ENCODE assay signal across 8 cellular contexts in genomic region chr19:16542894-16543498, GRCh38. TPM values are rescaled to one million over a fixed set of nuclear protein-coding genes. Genes with fewer than 3 reads are reported as not detected.
DNase-seq lines count a peak whose midpoint lies in the region; ATAC-seq, FAIRE-seq and TF ChIP-seq lines count a peak whose summit lies in the region.

No MANE protein-coding gene starts in this region.

- H3K4me3 ChIP-seq in SU-DHL-6 (ENCODE audit: insufficient read depth, low read length, poor library complexity, severe bottlenecking) (peak overlapping the region; percentile 92), fibroblast of mammary gland (ENCODE audit: control insufficient read depth, low read depth, low read length) (peak overlapping the region; percentile 93), psoas muscle (peak overlapping the region; percentile 94)

- TF ChIP-seq CTCF in SU-DHL-6 (IDR thresholded peaks at IDR 0.05; ENCODE audit: insufficient read depth, low read length, poor library complexity, severe bottlenecking) (no peak), fibroblast of mammary gland (conservative IDR thresholded peaks at IDR 0.05; ENCODE audit: control insufficient read depth, insufficient read depth, low read depth, low read length) (no peak), psoas muscle (IDR thresholded peaks at IDR 0.05) (no peak), D721Med (IDR thresholded peaks at IDR 0.05; ENCODE audit: insufficient read depth, missing control alignments) (no peak)

- ATAC-seq in psoas muscle (no peak), sciatic nerve (no peak)

- peaks cover 76% of the 10 kb centered on the region for H3K79me2 ChIP-seq in SU-DHL-6 (ENCODE audit: insufficient read depth, low read length)

- peaks cover 6% of the 10 kb centered on the region for H3K36me3 ChIP-seq in SU-DHL-6 (ENCODE audit: low read length)
- H3K36me3 ChIP-seq in psoas muscle (ENCODE audit: insufficient read depth in 1 of 2, low read depth in 1 of 2), result peaks cover 0 to 28% of the 10 kb centered on the region in 2 donors

- H3K9me2 ChIP-seq in SU-DHL-6 (replicated peaks; ENCODE audit: insufficient read depth, low read length), result no peaks in the 10 kb centered on the region

- intact Hi-C loops in psoas muscle (cut with DNase I), result loop anchor here in 1 of 2 donors (5.0 kb wide), 1 partner anchor 46 kb away; the partner anchor contains the start of genes C19orf44 and CALR3
- intact Hi-C loops in sciatic nerve (cut with DNase I), result no loop called here

- peak overlapping the region; percentile 75 for H3K4me2 ChIP-seq in SU-DHL-6 (ENCODE audit: low read depth, low read length, poor library complexity, severe bottlenecking)

- H3K27me3 ChIP-seq in SU-DHL-6 (ENCODE audit: low read length), result no peaks in the 10 kb centered on the region
- H3K27me3 ChIP-seq in psoas muscle (ENCODE audit: insufficient read depth in 3 of 3, low read length in 2 of 3), result no peaks in the 10 kb centered on the region

- no peak for FAIRE-seq in D721Med (lab: Jason Lieb, UNC)

- WGBS in psoas muscle, 3 donors, result 2 to 4% (median 3%) methylated on average over 16 of the region's 16 CpGs

- no peaks in the 10 kb centered on the region for H3K9me3 ChIP-seq in SU-DHL-6 (ENCODE audit: insufficient read depth, low read length)
- H3K9me3 ChIP-seq in psoas muscle, result no peaks in the 10 kb centered on the region

- H2AFZ ChIP-seq in SU-DHL-6 (ENCODE audit: low read depth, low read length, severe bottlenecking), result no peak overlapping the region

- DNase-seq in NCI-H1092 treated with DMSO at 0.1 percent for 48 hours (lab: John Stamatoyannopoulos, UW) (peak; percentile 29), NCI-H1092 (lab: John Stamatoyannopoulos, UW) (no peak), fibroblast of mammary gland (ENCODE audit: low read depth) (peak; percentile 12), psoas muscle (no peak), sciatic nerve (ENCODE audit: low spot score) (no peak), D721Med (ENCODE audit: insufficient read length, low spot score) (no peak), NCI-H2107 treated with DMSO at 0.1 percent for 48 hours (lab: John Stamatoyannopoulos, UW; ENCODE audit: unreplicated experiment) (no peak)

- H3K9ac ChIP-seq in SU-DHL-6 (ENCODE audit: low read length), result peak overlapping the region; percentile 89

- peaks cover 22% of the 10 kb centered on the region for H3K4me1 ChIP-seq in psoas muscle

- peaks cover 8% of the 10 kb centered on the region; the same call in 1 of the 2 replicates for H4K20me1 ChIP-seq in SU-DHL-6 (ENCODE audit: low read depth, low read length)

- H3F3A ChIP-seq in SU-DHL-6 (ENCODE audit: insufficient read depth), result peaks cover 25% of the 10 kb centered on the region

- H3K27ac ChIP-seq in SU-DHL-6 (ENCODE audit: low read depth, low read length) (peak overlapping the region; percentile 85), psoas muscle (peak overlapping the region; percentile 91)

RNA-seq across cellular contexts. Expression of gene CHERP, which starts 0.8 kb away (rescaled TPM):
- total RNA-seq in psoas muscle (10 to 100 TPM; 30.1 to 36.2 (median 33.5) TPM), sciatic nerve (36.9 TPM)
- 10 to 100 TPM; 17.0 to 28.1 (median 25.0) TPM for polyA plus RNA-seq in psoas muscle

RNA-seq across cellular contexts. Expression of gene SLC35E1, which starts 29.2 kb away (rescaled TPM):
- total RNA-seq in psoas muscle (10 to 100 TPM; 25.6 to 40.7 (median 26.9) TPM), sciatic nerve (33.2 TPM)
- 10 to 100 TPM; 17.1 to 42.1 (median 32.8) TPM for polyA plus RNA-seq in psoas muscle

RNA-seq across cellular contexts. Expression of gene C19orf44, which starts 46.8 kb away (rescaled TPM):
- total RNA-seq in psoas muscle (1 to 10 TPM; 3.8 to 7.1 (median 5.2) TPM), sciatic nerve (11.2 TPM)
- polyA plus RNA-seq in psoas muscle, result 1 to 10 TPM; 5.7 to 7.4 (median 6.1) TPM

RNA-seq across cellular contexts. Expression of gene CALR3, which starts 47.0 kb away (rescaled TPM):
- total RNA-seq in psoas muscle, result under 1 TPM in 1 of 4 donors, not detected in 3; 0.32 TPM
- under 1 TPM in 2 of 3 donors, not detected in 1; 0.07 to 0.25 TPM for polyA plus RNA-seq in psoas muscle
- total RNA-seq in sciatic nerve, result not detected

Comparison
In these comparisons a context has a peak if more than half of its experiments do, and no peak if none do; other contexts are left out.
1. DNase-seq: peak in NCI-H1092 treated with DMSO at 0.1 percent for 48 hours (single experiment) and fibroblast of mammary gland (single experiment); none in NCI-H1092 (single experiment), psoas muscle (0 of 2), sciatic nerve (single experiment), D721Med (single experiment) and NCI-H2107 treated with DMSO at 0.1 percent for 48 hours (single experiment).
2. Peak in every context shown above with its lines, with median percentiles within 50 percentile points of each other: H3K4me3 ChIP-seq.